Comparison of ENCODE assay signal across 8 cellular contexts in the genomic region with DNA sequence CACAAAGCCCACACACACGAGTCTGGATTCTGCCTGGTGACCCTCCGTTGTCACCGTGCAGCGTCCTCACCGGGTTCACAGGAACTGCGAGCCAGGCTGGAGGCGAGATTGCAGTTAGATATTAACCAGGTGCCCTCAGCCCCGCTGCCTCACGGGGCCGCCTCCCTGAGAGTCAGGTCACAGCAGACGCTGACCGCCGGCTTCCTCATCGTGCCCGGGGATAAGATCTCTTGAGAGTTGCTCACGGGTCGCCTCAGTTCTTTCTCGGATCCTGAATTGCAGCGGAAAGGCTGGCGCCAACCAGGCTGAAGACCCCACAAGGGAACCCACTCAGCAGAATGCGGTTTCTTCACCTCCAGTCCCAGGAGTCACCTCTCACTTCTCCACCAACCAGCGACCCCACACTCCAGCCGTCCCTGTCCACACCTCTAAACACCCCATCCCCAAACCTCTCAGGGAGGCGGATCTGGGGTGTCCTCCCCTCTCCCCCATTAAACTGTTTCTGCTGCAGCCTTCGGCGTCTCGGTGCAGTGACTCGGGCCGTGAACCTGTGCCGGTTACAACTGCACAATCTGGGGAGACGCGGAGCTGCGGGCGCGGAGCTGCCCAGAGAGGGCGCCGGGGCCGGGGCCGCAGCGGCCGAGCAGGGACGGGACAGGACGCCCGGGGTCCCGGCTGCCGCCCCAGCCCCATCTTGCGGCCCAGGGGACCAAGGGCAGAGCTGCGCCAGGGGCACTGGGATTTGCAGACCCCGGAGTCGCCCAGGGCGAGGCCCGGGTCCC. TPM values are rescaled to one million over a fixed set of nuclear protein-coding genes. Genes with fewer than 3 reads are reported as not detected.
DNase-seq lines count a peak whose midpoint lies in the region; ATAC-seq and TF ChIP-seq lines count a peak whose summit lies in the region.

No MANE protein-coding gene starts in this region.

- DNase-seq in GM23338 (ENCODE audit: low spot score), result peak; percentile 56
- peak; percentile 29 for DNase-seq in activated CD4-positive, alpha-beta T cell treated with anti-CD3 and anti-CD28 coated beads, Interleukin-2, amount 10 ng/mL, durations not matched to agents 7 days and 5 days
- peak; percentile 4 to 15 (median 8) for DNase-seq in effector memory CD8-positive, alpha-beta T cell
- peak; percentile 52 for DNase-seq in mesendoderm
- peak in 5 of 6 experiments; percentile 1 to 66 (median 36) for DNase-seq in stimulated activated naive CD4-positive, alpha-beta T cell (lab: John Stamatoyannopoulos, UW)
- no peak for DNase-seq in NCI-H446 treated with DMSO at 0.1 percent for 48 hours (lab: John Stamatoyannopoulos, UW)

- POLR2A ChIA-PET in activated CD4-positive, alpha-beta T cell treated with anti-CD3 and anti-CD28 coated beads, Interleukin-2, amount 10 ng/mL, durations not matched to agents 7 days and 5 days (lab: Charles Lee), result no interaction called here

- H3K9me3 Mint-ChIP-seq in GM23338, result peaks cover 10% of the 10 kb centered on the region; the same call in 2 of the 3 replicates
- H3K9me3 Mint-ChIP-seq in activated CD4-positive, alpha-beta T cell treated with anti-CD3 and anti-CD28 coated beads, Interleukin-2, amount 10 ng/mL, durations not matched to agents 7 days and 5 days, result peaks cover 3% of the 10 kb centered on the region
- H3K9me3 Mint-ChIP-seq in effector memory CD8-positive, alpha-beta T cell, result no peaks in the 10 kb centered on the region

- H3K36me3 Mint-ChIP-seq in GM23338 (ENCODE audit: low read depth), result no peaks in the 10 kb centered on the region
- peaks cover 16% of the 10 kb centered on the region for H3K36me3 Mint-ChIP-seq in activated CD4-positive, alpha-beta T cell treated with anti-CD3 and anti-CD28 coated beads, Interleukin-2, amount 10 ng/mL, durations not matched to agents 7 days and 5 days (ENCODE audit: low read depth)
- peaks cover 6% of the 10 kb centered on the region for H3K36me3 Mint-ChIP-seq in effector memory CD8-positive, alpha-beta T cell (ENCODE audit: insufficient read depth)

- TF ChIP-seq CTCF in GM12873 (IDR thresholded peaks at IDR 0.05; ENCODE audit: insufficient read depth, low read depth, low read length, missing control alignments) (peak; percentile 14), GM23338 (conservative IDR thresholded peaks at IDR 0.05; ENCODE audit: low read depth in 2 of 2) (no peak), Loucy (conservative IDR thresholded peaks at IDR 0.05; ENCODE audit: low read length) (no peak)

- H3F3A ChIP-seq in GM23338 (replicated peaks; ENCODE audit: low read depth), result no peaks in the 10 kb centered on the region
- no peaks in the 10 kb centered on the region; the same call in 1 of the 2 replicates for H3F3A ChIP-seq in Loucy (ENCODE audit: low read depth)

- no CpG with 5 or more reads among the region's 52 CpGs for WGBS in mesendoderm (ENCODE audit: extremely low coverage, insufficient coverage, low lambda C conversion rate)

- H3K79me2 ChIP-seq in GM23338 (replicated peaks; ENCODE audit: insufficient read depth), result no peaks in the 10 kb centered on the region
- peaks cover 34% of the 10 kb centered on the region for H3K79me2 ChIP-seq in Loucy (ENCODE audit: insufficient read depth, low read length)
- H3K79me2 ChIP-seq in mesendoderm (ENCODE audit: control insufficient read depth, insufficient read depth, low read length), result no peaks in the 10 kb centered on the region

- H3K9ac ChIP-seq in Loucy (ENCODE audit: low read depth, low read length, poor library complexity, severe bottlenecking) (peak overlapping the region; percentile 77), mesendoderm (ENCODE audit: low read length) (peak overlapping the region; percentile 89)

- H3K27ac Mint-ChIP-seq in GM23338, result no peak overlapping the region; the same call in 1 of the 2 replicates
- peak overlapping the region; percentile 90 for H3K27ac Mint-ChIP-seq in activated CD4-positive, alpha-beta T cell treated with anti-CD3 and anti-CD28 coated beads, Interleukin-2, amount 10 ng/mL, durations not matched to agents 7 days and 5 days
- H3K27ac Mint-ChIP-seq in effector memory CD8-positive, alpha-beta T cell, result peak overlapping the region; percentile 76 to 87

- no peak overlapping the region for H3K27ac ChIP-seq in GM23338 (ENCODE audit: low read depth)
- peak overlapping the region; percentile 42 for H3K27ac ChIP-seq in mesendoderm (ENCODE audit: low read depth, low read length)

- H3K36me3 ChIP-seq in GM23338 (ENCODE audit: insufficient read depth), result no peaks in the 10 kb centered on the region
- no peaks in the 10 kb centered on the region for H3K36me3 ChIP-seq in Loucy (ENCODE audit: insufficient read depth, low read length)
- no peaks in the 10 kb centered on the region for H3K36me3 ChIP-seq in mesendoderm (ENCODE audit: control insufficient read depth, insufficient read depth, low read length)

- no peak overlapping the region for H2BK120ac ChIP-seq in mesendoderm (ENCODE audit: low read depth, low read length)

- H4K20me1 ChIP-seq in GM23338 (replicated peaks; ENCODE audit: insufficient read depth) (peaks cover 8% of the 10 kb centered on the region; the same call in 1 of the 2 replicates), Loucy (ENCODE audit: insufficient read depth, low read length, poor library complexity, severe bottlenecking) (peaks cover 11% of the 10 kb centered on the region)

- H3K27me3 Mint-ChIP-seq in GM23338 (ENCODE audit: insufficient read depth, low read depth, poor library complexity), result peaks cover 25% of the 10 kb centered on the region
- peaks cover 2% of the 10 kb centered on the region for H3K27me3 Mint-ChIP-seq in activated CD4-positive, alpha-beta T cell treated with anti-CD3 and anti-CD28 coated beads, Interleukin-2, amount 10 ng/mL, durations not matched to agents 7 days and 5 days
- H3K27me3 Mint-ChIP-seq in effector memory CD8-positive, alpha-beta T cell, result peaks cover 0 to 7% of the 10 kb centered on the region in 2 donors

- H3K27me3 ChIP-seq in GM23338 (ENCODE audit: insufficient read depth) (peaks cover 55% of the 10 kb centered on the region), Loucy (ENCODE audit: insufficient read depth, low read length, poor library complexity, severe bottlenecking) (no peaks in the 10 kb centered on the region), mesendoderm (ENCODE audit: insufficient read depth, low read length, poor library complexity) (no peaks in the 10 kb centered on the region)

- no peak overlapping the region for H4K5ac ChIP-seq in mesendoderm (ENCODE audit: low read length)

- peaks cover under 1% of the 10 kb centered on the region; the same call in 1 of the 2 replicates for H3K4me1 ChIP-seq in GM23338 (ENCODE audit: insufficient read depth)
- peaks cover 27% of the 10 kb centered on the region for H3K4me1 ChIP-seq in Loucy (ENCODE audit: insufficient read depth, low read length, poor library complexity, severe bottlenecking)
- no peaks in the 10 kb centered on the region for H3K4me1 ChIP-seq in mesendoderm (ENCODE audit: control insufficient read depth, low read depth, low read length)

- ATAC-seq in GM23338, result peak; percentile 68
- peak; percentile 45 for ATAC-seq in effector memory CD8-positive, alpha-beta T cell (replicated peaks)

- CTCF ChIA-PET in activated CD4-positive, alpha-beta T cell treated with anti-CD3 and anti-CD28 coated beads, Interleukin-2, amount 10 ng/mL, durations not matched to agents 7 days and 5 days (lab: Charles Lee), result interaction anchor here (1.0 kb wide), 2 partner anchors 38 to 41 kb away, joined by 3 to 5 read pairs; no protein-coding TSS in a partner anchor

- H3K9me2 ChIP-seq in GM23338 (ENCODE audit: insufficient read depth) (no peaks in the 10 kb centered on the region), Loucy (replicated peaks; ENCODE audit: low read depth, low read length) (no peaks in the 10 kb centered on the region)

- H3K4me3 ChIP-seq in GM23338 (peak overlapping the region; percentile 90), Loucy (ENCODE audit: low read length, poor library complexity, severe bottlenecking) (peak overlapping the region; percentile 94), mesendoderm (ENCODE audit: low read length) (peak overlapping the region; percentile 87)

- H4K8ac ChIP-seq in mesendoderm (ENCODE audit: low read depth, low read length), result no peak overlapping the region

- peak overlapping the region; percentile 99 for H3K4me3 Mint-ChIP-seq in GM23338
- peak overlapping the region; percentile 90 for H3K4me3 Mint-ChIP-seq in activated CD4-positive, alpha-beta T cell treated with anti-CD3 and anti-CD28 coated beads, Interleukin-2, amount 10 ng/mL, durations not matched to agents 7 days and 5 days
- H3K4me3 Mint-ChIP-seq in effector memory CD8-positive, alpha-beta T cell, result peak overlapping the region; percentile 91 to 99

- no peak overlapping the region for H2AK5ac ChIP-seq in mesendoderm (ENCODE audit: low read length)

- H2BK5ac ChIP-seq in mesendoderm (ENCODE audit: low read length), result no peak overlapping the region

- peaks cover 4% of the 10 kb centered on the region; the same call in 2 of the 3 replicates for H3K4me1 Mint-ChIP-seq in GM23338
- H3K4me1 Mint-ChIP-seq in activated CD4-positive, alpha-beta T cell treated with anti-CD3 and anti-CD28 coated beads, Interleukin-2, amount 10 ng/mL, durations not matched to agents 7 days and 5 days, result peaks cover 21% of the 10 kb centered on the region
- peaks cover 16 to 23% of the 10 kb centered on the region in 2 donors for H3K4me1 Mint-ChIP-seq in effector memory CD8-positive, alpha-beta T cell (ENCODE audit: low read depth in 2 of 2)

- H3K56ac ChIP-seq in mesendoderm (ENCODE audit: low read length), result peak overlapping the region; percentile 96

- H3K23ac ChIP-seq in mesendoderm (ENCODE audit: low read length), result peak overlapping the region; percentile 66

- H3K4me2 ChIP-seq in GM23338, result peak overlapping the region; percentile 95
- peak overlapping the region; percentile 99 for H3K4me2 ChIP-seq in Loucy (ENCODE audit: low read depth, low read length, poor library complexity, severe bottlenecking)
- peak overlapping the region; percentile 84 for H3K4me2 ChIP-seq in mesendoderm (ENCODE audit: low read length)

- peak overlapping the region; percentile 64 for H3K4ac ChIP-seq in mesendoderm (ENCODE audit: low read depth, low read length)

- peak overlapping the region; percentile 25 for H3K18ac ChIP-seq in mesendoderm (ENCODE audit: low read length)

- H2BK15ac ChIP-seq in mesendoderm (replicated peaks; ENCODE audit: low read depth), result no peak overlapping the region

- peak overlapping the region; percentile 99 for H2AFZ ChIP-seq in GM23338
- H2AFZ ChIP-seq in Loucy (ENCODE audit: low read length), result peak overlapping the region; percentile 73

- peaks cover 3% of the 10 kb centered on the region for H3K79me1 ChIP-seq in mesendoderm (ENCODE audit: low read length)

- H3K9me3 ChIP-seq in Loucy (ENCODE audit: insufficient read depth, low read depth, low read length), result no peaks in the 10 kb centered on the region

RNA-seq across cellular contexts. Expression of a gene that starts 0.6 kb away (rescaled TPM):
- total RNA-seq in GM23338 (2014; rRNA removed; shearing (Covaris generic)), result 3.0 and 7.1 TPM in 2 replicates
- 1.0 and 1.3 TPM in 2 replicates for polyA plus RNA-seq in GM23338 (2016; fragmentation: Nextera tagmentation; extraction: Ambion mirVana)
- total RNA-seq in activated CD4-positive, alpha-beta T cell treated with anti-CD3 and anti-CD28 coated beads, Interleukin-2, amount 10 ng/mL, durations not matched to agents 7 days and 5 days, result 1 to 10 TPM; 6.7 to 7.4 TPM
- polyA plus RNA-seq in mesendoderm (2013, experiment 1 of 2), result 2.2 TPM
- polyA plus RNA-seq in mesendoderm (2013, experiment 2 of 2), result 2.0 TPM

RNA-seq across cellular contexts. Expression of a gene that starts 28.6 kb away (rescaled TPM):
- 0.52 and 1.1 TPM in 2 replicates for total RNA-seq in GM23338 (2014; rRNA removed; shearing (Covaris generic))
- polyA plus RNA-seq in GM23338 (2016; fragmentation: Nextera tagmentation; extraction: Ambion mirVana), result 0.40 and 0.43 TPM in 2 replicates
- total RNA-seq in activated CD4-positive, alpha-beta T cell treated with anti-CD3 and anti-CD28 coated beads, Interleukin-2, amount 10 ng/mL, durations not matched to agents 7 days and 5 days, result 1 to 10 TPM; 7.3 to 8.2 TPM
- 0.18 TPM for polyA plus RNA-seq in mesendoderm (2013, experiment 1 of 2)
- polyA plus RNA-seq in mesendoderm (2013, experiment 2 of 2), result 0.31 TPM
